In genomic region chr2:174591740-174592139, GRCh38 we compare ENCODE assay signal across 1 cellular context.
TF ChIP-seq lines count a peak whose summit lies in the region.

No MANE protein-coding gene starts in this region.

TF ChIP-seq in K562, 482 proteins besides CTCF, POLR2A, EP300 and RAD21:
- TF ChIP-seq ATF4 (CRISPR knock-in tag; IDR thresholded peaks at IDR 0.05) (peak; percentile 17; the same call in 1 of the 2 replicates), ZNF551 (CRISPR knock-in tag; IDR thresholded peaks at IDR 0.05) (no peak)
